In the genomic region with DNA sequence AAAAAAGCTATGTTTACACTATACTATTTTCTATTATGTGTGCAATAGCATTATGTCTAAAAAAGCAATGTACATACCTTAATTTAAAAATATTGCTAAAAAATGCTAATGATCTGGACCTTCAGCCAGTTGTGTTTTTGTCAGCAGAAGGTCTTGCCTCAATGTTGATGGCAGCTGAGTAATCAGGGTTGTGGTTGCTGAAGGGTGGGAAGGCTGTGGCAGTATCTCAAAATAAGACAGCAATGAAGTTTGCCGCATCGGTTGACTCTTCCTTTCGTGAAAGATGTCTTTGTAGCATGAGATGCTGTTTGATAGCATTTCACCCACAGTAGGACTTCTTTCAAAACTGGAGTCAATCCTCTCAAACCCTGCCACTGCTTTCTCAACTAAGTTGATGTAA, we compare ENCODE assay signal across 24 cellular contexts.
"Had no signal": no experiment of that assay in that cellular context is flagged by ENCODE, and none has a peak within 500 bp of the region (broad histone marks: within the 10 kb centered on the region; RNA-seq: fewer than 3 reads in every experiment).

No MANE protein-coding gene starts in this region.

- ATAC-seq: naive thymus-derived CD4-positive, alpha-beta T cell; pancreas; right cardiac atrium; sciatic nerve; stimulated activated memory B cell treated with anti-CD40 and anti-IgM and Interleukin-4, amounts not matched to agents 10 μg/mL and 1 μg/mL and 100 μg/mL, for 72 hours; stimulated activated naive CD8-positive, alpha-beta T cell treated with anti-CD3 and anti-CD28 coated beads, Interleukin-15, amount 100 ng/mL, for 72 hours had no signal

- H3K27me3 Mint-ChIP-seq: type B pancreatic cell had no signal

- H3K4me1 Mint-ChIP-seq: naive thymus-derived CD4-positive, alpha-beta T cell; stimulated activated memory B cell treated with anti-CD40 and anti-IgM and Interleukin-4, amounts not matched to agents 10 μg/mL and 1 μg/mL and 100 μg/mL, for 72 hours had no signal

- H3K4me3 Mint-ChIP-seq: mesothelial cell of epicardium; naive thymus-derived CD4-positive, alpha-beta T cell; nephron; neural crest cell; stimulated activated memory B cell treated with anti-CD40 and anti-IgM and Interleukin-4, amounts not matched to agents 10 μg/mL and 1 μg/mL and 100 μg/mL, for 72 hours; stimulated activated naive CD8-positive, alpha-beta T cell treated with anti-CD3 and anti-CD28 coated beads, Interleukin-15, amount 100 ng/mL, for 72 hours; type B pancreatic cell had no signal

- H3K36me3 Mint-ChIP-seq: naive thymus-derived CD4-positive, alpha-beta T cell; stimulated activated memory B cell treated with anti-CD40 and anti-IgM and Interleukin-4, amounts not matched to agents 10 μg/mL and 1 μg/mL and 100 μg/mL, for 72 hours; type B pancreatic cell had no signal

- H3K9me3 Mint-ChIP-seq: neural crest cell, type B pancreatic cell had no signal

- DNase-seq: islet precursor cell; left ventricle myocardium inferior; mesendoderm; naive thymus-derived CD4-positive, alpha-beta T cell; nucleus accumbens; pancreas; posterior cingulate gyrus; retina; right cardiac atrium; small intestine; spleen; stimulated activated CD4-positive, alpha-beta T cell treated with anti-CD3 and anti-CD28 coated beads, Interleukin-4, amount 100 ng/mL, for 24 hours; stimulated activated naive CD4-positive, alpha-beta T cell treated with Interleukin-2 at 50 U/mL for 16 hours; stimulated activated naive CD8-positive, alpha-beta T cell treated with anti-CD3 and anti-CD28 coated beads, Interleukin-15, amount 100 ng/mL, for 72 hours; substantia nigra; uterus had no signal

- H3K27ac ChIP-seq: left ventricle myocardium inferior, pancreas, prostate gland, spleen, tibial nerve, uterus had no signal

- H3K27ac Mint-ChIP-seq: mesothelial cell of epicardium; naive thymus-derived CD4-positive, alpha-beta T cell; nephron; stimulated activated memory B cell treated with anti-CD40 and anti-IgM and Interleukin-4, amounts not matched to agents 10 μg/mL and 1 μg/mL and 100 μg/mL, for 72 hours; stimulated activated naive CD8-positive, alpha-beta T cell treated with anti-CD3 and anti-CD28 coated beads, Interleukin-15, amount 100 ng/mL, for 72 hours; type B pancreatic cell had no signal
